Comparison of ENCODE assay signal across 23 cellular contexts in the genomic region with DNA sequence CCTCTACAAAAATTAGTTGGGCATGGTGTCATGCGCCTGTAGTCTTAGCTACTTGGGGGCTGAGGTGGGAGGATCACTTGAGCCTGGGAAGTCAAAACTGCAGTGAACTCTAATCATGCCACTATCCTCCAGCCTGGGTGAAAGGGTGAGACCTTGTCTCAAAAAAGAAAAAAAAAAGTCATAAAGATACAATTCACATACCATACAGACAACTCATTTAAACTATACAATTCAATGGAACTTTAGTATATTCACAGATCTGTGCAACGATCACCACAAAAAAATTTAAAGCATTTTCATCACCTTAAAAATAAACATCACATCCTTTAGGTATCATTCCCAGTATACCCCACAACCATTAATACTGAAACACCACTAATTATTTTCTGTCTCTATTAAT.
DNase-seq lines count a peak whose midpoint lies in the region; ATAC-seq, FAIRE-seq and TF ChIP-seq lines count a peak whose summit lies in the region.
"Had no signal": no experiment of that assay in that cellular context is flagged by ENCODE, and none has a peak within 500 bp of the region (broad histone marks: within the 10 kb centered on the region; RNA-seq: fewer than 3 reads in every experiment).

No MANE protein-coding gene starts in this region.

- DNase-seq in HCEC 1CT (peak; percentile 37), PC-3 (peak; percentile 68), bronchial epithelial cell (ENCODE audit: low read depth) (peak; percentile 11), activated gamma-delta T cell (lab: John Stamatoyannopoulos, UW) (no peak), NCI-H82 treated with DMSO at 0.1 percent for 48 hours (lab: John Stamatoyannopoulos, UW; ENCODE audit: unreplicated experiment) (no peak)
- DNase-seq in stimulated activated naive CD8-positive, alpha-beta T cell treated with anti-CD3 and anti-CD28 coated beads, Interleukin-15, Interleukin-2, amounts not matched to agents 100 U/mL and 50 U/mL, for 24 hours: no peak
- DNase-seq: ACHN; C1 segment of cervical spinal cord; CD8-positive, alpha-beta memory T cell; DMS53; GOT3; MV-4-11; NCI-H1417; NCI-H187 treated with DMSO at 0.1 percent for 48 hours; NCI-H2227 treated with DMSO at 0.1 percent for 48 hours; NCI-H524; NCI-H82; SHP77; SK-N-SH had no signal

- POLR2A ChIA-PET in PC-3 (lab: Charles Lee; ENCODE audit: unreplicated experiment): no interaction called here

- CTCF ChIA-PET in PC-3 (lab: Charles Lee): no interaction called here

- no peak for FAIRE-seq in bronchial epithelial cell (lab: Jason Lieb, UNC)
- FAIRE-seq: G401.6, GM19239 had no signal

- H3K79me2 ChIP-seq in PC-3 (ENCODE audit: low read length): no peaks in the 10 kb centered on the region

- no peak for TF ChIP-seq CTCF in PC-3 (conservative IDR thresholded peaks at IDR 0.05; ENCODE audit: low read depth, low read length)
- TF ChIP-seq CTCF in bronchial epithelial cell (IDR thresholded peaks at IDR 0.05; ENCODE audit: insufficient read depth, low read length, severe bottlenecking): no peak

- peak overlapping the region; percentile 55 for H3K27ac ChIP-seq in PC-3 (ENCODE audit: low read length)
- H3K27ac ChIP-seq: KMS-11 had no signal

- H3K4me3 ChIP-seq in PC-3 (ENCODE audit: low read length) (0 out of 2 replicates have a peak overlapping the region, but pooled peaks have one; percentile 3), bronchial epithelial cell (ENCODE audit: low read depth, low read length) (no peak overlapping the region)

- intact Hi-C loops in PC-3 (cut with micrococcal nuclease): loop anchor here (2.0 kb wide), 1 partner anchor 64 kb away; no protein-coding TSS in a partner anchor

- H3K4me1 ChIP-seq in PC-3 (ENCODE audit: insufficient read depth, low read length): peaks cover 38% of the 10 kb centered on the region

- no peak overlapping the region for H2AFZ ChIP-seq in PC-3 (ENCODE audit: low read length)

- H3K4me2 ChIP-seq in PC-3 (ENCODE audit: low read length): peak overlapping the region; percentile 49
- H3K4me2 ChIP-seq: SK-N-SH had no signal

- no peaks in the 10 kb centered on the region for H3K9me2 ChIP-seq in PC-3 (replicated peaks; ENCODE audit: low read length)
- H3K9me2 ChIP-seq: SK-N-SH had no signal

- no TSS peak for BruUV-seq in PC-3 (replicated peaks; lab: Mats Ljungman, UMichigan)

- H3K9me3 ChIP-seq in PC-3 (ENCODE audit: low read length): no peaks in the 10 kb centered on the region
- H3K9me3 ChIP-seq: SK-N-SH had no signal

- no peaks in the 10 kb centered on the region for H3F3A ChIP-seq in PC-3 (ENCODE audit: low read length, unreplicated experiment)

- H4K20me1 ChIP-seq in PC-3 (ENCODE audit: low read length): no peaks in the 10 kb centered on the region

- ATAC-seq in PC-3 (peak; percentile 49), HG02610 (IDR thresholded peaks at IDR 0.05; ENCODE audit: unreplicated experiment) (no peak)
- ATAC-seq in stimulated activated naive CD8-positive, alpha-beta T cell treated with anti-CD3 and anti-CD28 coated beads, Interleukin-15, Interleukin-2, amounts not matched to agents 100 U/mL and 50 U/mL, for 24 hours: no peak

- H3K27me3 ChIP-seq in PC-3 (ENCODE audit: low read length) (no peaks in the 10 kb centered on the region), bronchial epithelial cell (ENCODE audit: control insufficient read depth, insufficient read depth, low read length) (no peaks in the 10 kb centered on the region)

- 0 out of 2 replicates have a peak overlapping the region, but pooled peaks have one; percentile 9 for H3K9ac ChIP-seq in PC-3 (ENCODE audit: low read length)
- H3K9ac ChIP-seq: KMS-11, SK-N-SH had no signal

- H3K36me3 ChIP-seq in PC-3 (ENCODE audit: low read depth, low read length): no peaks in the 10 kb centered on the region
- no peaks in the 10 kb centered on the region for H3K36me3 ChIP-seq in bronchial epithelial cell (ENCODE audit: control insufficient read depth, insufficient read depth, low read length)

Comparison
In these comparisons a context has a peak if more than half of its experiments do, and no peak if none do; other contexts are left out.
1. DNase-seq: peak in HCEC 1CT (single experiment), PC-3 (single experiment) and bronchial epithelial cell (single experiment); none in activated gamma-delta T cell (single experiment), stimulated activated naive CD8-positive, alpha-beta T cell treated with anti-CD3 and anti-CD28 coated beads, Interleukin-15, Interleukin-2, amounts not matched to agents 100 U/mL and 50 U/mL, for 24 hours (single experiment) and NCI-H82 treated with DMSO at 0.1 percent for 48 hours (single experiment).